ENCODE assay signal across 8 cellular contexts in genomic region chr20:62805365-62805710, GRCh38. TPM values are rescaled to one million over a fixed set of nuclear protein-coding genes. Genes with fewer than 3 reads are reported as not detected.
A peak's percentile ranks its signal among the peaks of the same experiment; 100 is the strongest.
DNase-seq lines count a peak whose midpoint lies in the region; ATAC-seq, FAIRE-seq and TF ChIP-seq lines count a peak whose summit lies in the region.

No MANE protein-coding gene starts in this region.

- H3K27me3 ChIP-seq in hepatocyte (no peaks in the 10 kb centered on the region), small intestine (ENCODE audit: control insufficient read depth in 2 of 2, insufficient read depth in 2 of 2, low read length in 2 of 2) (no peaks in the 10 kb centered on the region)

- H3K4me3 ChIP-seq in AG09309 (ENCODE audit: control insufficient read depth, low read depth, low read length) (peak overlapping the region; percentile 91), hepatocyte (peak overlapping the region; percentile 97), small intestine (ENCODE audit: low read depth in 1 of 2, low read length in 2 of 2) (peak overlapping the region; percentile 95)

- DNase-seq in AG09309 (ENCODE audit: low read depth) (no peak), H54 (ENCODE audit: insufficient read length, low spot score) (no peak), hepatocyte (ENCODE audit: low spot score) (peak; percentile 52), small intestine (peak; percentile 37), midbrain (lab: John Stamatoyannopoulos, UW) (no peak), frontal cortex (ENCODE audit: low spot score in 2 of 2) (no peak)
- peak; percentile 45 for DNase-seq in activated CD8-positive, alpha-beta T cell treated with anti-CD3 and anti-CD28 coated beads for 36 hours

- H3K9me3 ChIP-seq in hepatocyte (ENCODE audit: low read depth): no peaks in the 10 kb centered on the region
- no peaks in the 10 kb centered on the region for H3K9me3 ChIP-seq in small intestine (ENCODE audit: control insufficient read depth, low read depth)

- H3K36me3 ChIP-seq in hepatocyte (replicated peaks; ENCODE audit: insufficient read depth, low read depth) (no peaks in the 10 kb centered on the region), small intestine (ENCODE audit: control insufficient read depth in 2 of 2, insufficient read depth in 2 of 2, low read length in 2 of 2) (peaks cover 14 to 16% of the 10 kb centered on the region in 2 donors)

- H4K20me1 ChIP-seq in hepatocyte (ENCODE audit: insufficient read depth, poor library complexity, severe bottlenecking): peaks cover 36% of the 10 kb centered on the region

- POLR2A ChIA-PET in activated CD8-positive, alpha-beta T cell treated with anti-CD3 and anti-CD28 coated beads for 36 hours (lab: Charles Lee): interaction anchor here (1.1 to 2.2 kb wide), 3 partner anchors 8 to 154 kb away, joined by 3 to 11 read pairs (median 7); no protein-coding TSS in a partner anchor

- H3K4me3 Mint-ChIP-seq in activated CD8-positive, alpha-beta T cell treated with anti-CD3 and anti-CD28 coated beads for 36 hours: peak overlapping the region; percentile 82

- peaks cover 30% of the 10 kb centered on the region for H3K4me1 Mint-ChIP-seq in activated CD8-positive, alpha-beta T cell treated with anti-CD3 and anti-CD28 coated beads for 36 hours (ENCODE audit: low read depth)

- intact Hi-C loops in activated CD8-positive, alpha-beta T cell treated with anti-CD3 and anti-CD28 coated beads for 36 hours (cut with micrococcal nuclease): no loop called here

- CTCF ChIA-PET in activated CD8-positive, alpha-beta T cell treated with anti-CD3 and anti-CD28 coated beads for 36 hours (lab: Charles Lee): interaction anchor here (1.5 kb wide), 1 partner anchor 14 kb away, joined by 4 read pairs; no protein-coding TSS in a partner anchor

- no peaks in the 10 kb centered on the region for H3K27me3 Mint-ChIP-seq in activated CD8-positive, alpha-beta T cell treated with anti-CD3 and anti-CD28 coated beads for 36 hours

- H3K27ac ChIP-seq in hepatocyte (peak overlapping the region; percentile 84), small intestine (ENCODE audit: low read depth in 1 of 2, low read length in 1 of 2) (peak overlapping the region; percentile 55 to 72)

- H3K36me3 Mint-ChIP-seq in activated CD8-positive, alpha-beta T cell treated with anti-CD3 and anti-CD28 coated beads for 36 hours (ENCODE audit: low read depth): peaks cover 25% of the 10 kb centered on the region

- peak overlapping the region; percentile 77 for H3K27ac Mint-ChIP-seq in activated CD8-positive, alpha-beta T cell treated with anti-CD3 and anti-CD28 coated beads for 36 hours

- H3K79me2 ChIP-seq in hepatocyte: peaks cover 29% of the 10 kb centered on the region

- H3K9me3 Mint-ChIP-seq in activated CD8-positive, alpha-beta T cell treated with anti-CD3 and anti-CD28 coated beads for 36 hours: no peaks in the 10 kb centered on the region

- peak; percentile 35 for ATAC-seq in activated CD8-positive, alpha-beta T cell treated with anti-CD3 and anti-CD28 coated beads for 36 hours
- ATAC-seq in GM19452 (IDR thresholded peaks at IDR 0.05; ENCODE audit: unreplicated experiment): no peak

- H3K4me1 ChIP-seq in hepatocyte (ENCODE audit: insufficient read depth) (peaks cover 12% of the 10 kb centered on the region), small intestine (ENCODE audit: control insufficient read depth in 2 of 2, insufficient read depth in 1 of 2, low read depth in 1 of 2, low read length in 1 of 2) (peaks cover 0 to 6% of the 10 kb centered on the region in 2 donors)

- H3K4me2 ChIP-seq in hepatocyte: peak overlapping the region; percentile 99

- 0 out of 2 replicates have a peak, but pooled peaks have one; percentile 10 for TF ChIP-seq POLR2A in H54 (IDR thresholded peaks at IDR 0.05; ENCODE audit: low read depth, low read length)

- WGBS in hepatocyte (ENCODE audit: low lambda C conversion rate, missing lambda C conversion rate): 1% methylated on average over 25 of the region's 32 CpGs
- WGBS in small intestine, 3 donors: 1% methylated on average over 23 to 32 of the region's 32 CpGs

- FAIRE-seq in H54 (lab: Jason Lieb, UNC): no peak
- no peak for FAIRE-seq in small intestine (lab: Jason Lieb, UNC)
- FAIRE-seq in frontal cortex (lab: Jason Lieb, UNC): no peak

- TF ChIP-seq CTCF in AG09309 (IDR thresholded peaks at IDR 0.05; ENCODE audit: control insufficient read depth, insufficient read depth, low read depth, low read length, missing control alignments) (peak; percentile 6), hepatocyte (IDR thresholded peaks at IDR 0.05; ENCODE audit: poor library complexity) (no peak)
- no peak for TF ChIP-seq CTCF in activated CD8-positive, alpha-beta T cell treated with anti-CD3 and anti-CD28 coated beads for 36 hours (IDR thresholded peaks at IDR 0.05)

- no peaks in the 10 kb centered on the region for H3K9me2 ChIP-seq in hepatocyte (replicated peaks; ENCODE audit: insufficient read depth)

- no peak overlapping the region for H2AFZ ChIP-seq in hepatocyte

RNA-seq across cellular contexts. Expression of gene OGFR, which starts 0.7 kb away (rescaled TPM):
- 10 to 100 TPM; 53.6 to 55.2 TPM for total RNA-seq in activated CD8-positive, alpha-beta T cell treated with anti-CD3 and anti-CD28 coated beads for 36 hours
- total RNA-seq in hepatocyte (43.8 and 47.6 TPM in 2 replicates), frontal cortex (24.1 TPM)
- polyA plus RNA-seq in hepatocyte (76.2 and 80.8 TPM in 2 replicates), small intestine (10 to 100 TPM; 46.6 to 88.3 (median 85.9) TPM)

RNA-seq across cellular contexts. Expression of gene MRGBP, which starts 9.1 kb away (rescaled TPM):
- 10 to 100 TPM; 18.5 to 18.9 TPM for total RNA-seq in activated CD8-positive, alpha-beta T cell treated with anti-CD3 and anti-CD28 coated beads for 36 hours
- total RNA-seq in hepatocyte (14.0 and 18.9 TPM in 2 replicates), frontal cortex (20.0 TPM)
- polyA plus RNA-seq in hepatocyte (18.9 and 20.5 TPM in 2 replicates), small intestine (10 to 100 TPM; 13.2 to 17.0 (median 13.5) TPM)

RNA-seq across cellular contexts. Expression of gene COL9A3, which starts 11.5 kb away (rescaled TPM):
- total RNA-seq in activated CD8-positive, alpha-beta T cell treated with anti-CD3 and anti-CD28 coated beads for 36 hours: not detected
- total RNA-seq in hepatocyte (22.6 and 23.9 TPM in 2 replicates), frontal cortex (10.2 TPM)
- polyA plus RNA-seq in hepatocyte (68.1 and 77.0 TPM in 2 replicates), small intestine (10 to 100 TPM in 1 of 3 donors, 1 to 10 TPM in 2; 5.1 to 12.7 (median 6.7) TPM)

RNA-seq across cellular contexts. Expression of gene TCFL5, which starts 56.3 kb away (rescaled TPM):
- 1 to 10 TPM; 7.5 to 7.6 TPM for total RNA-seq in activated CD8-positive, alpha-beta T cell treated with anti-CD3 and anti-CD28 coated beads for 36 hours
- total RNA-seq in hepatocyte (9.1 and 9.5 TPM in 2 replicates), frontal cortex (6.1 TPM)
- polyA plus RNA-seq in hepatocyte (8.5 and 10.5 TPM in 2 replicates), small intestine (1 to 10 TPM; 4.5 to 5.7 (median 4.7) TPM)

Comparison
In these comparisons a context has a peak if more than half of its experiments do, and no peak if none do; other contexts are left out.
1. DNase-seq: peak in activated CD8-positive, alpha-beta T cell treated with anti-CD3 and anti-CD28 coated beads for 36 hours (single experiment), hepatocyte (single experiment) and small intestine (single experiment); none in AG09309 (single experiment), H54 (single experiment), midbrain (single experiment) and frontal cortex (0 of 2).
2. RNA of gene COL9A3, which starts 11.5 kb away (total RNA-seq): 22.6 to 23.9 TPM in hepatocyte and 10.2 TPM in frontal cortex (single experiment); not detected in activated CD8-positive, alpha-beta T cell treated with anti-CD3 and anti-CD28 coated beads for 36 hours; every median in the first group is over 10 times any median in the second.
3. Peak in every context shown above with its lines, with median percentiles within 50 percentile points of each other: H3K4me3 ChIP-seq.